10 cellular contexts compared by ENCODE assay signal in genomic region chr1:150484861-150485260, GRCh38. TPM values are rescaled to one million over a fixed set of nuclear protein-coding genes. Genes with fewer than 3 reads are reported as not detected.
DNase-seq lines count a peak whose midpoint lies in the region; ATAC-seq and TF ChIP-seq lines count a peak whose summit lies in the region.
"Had no signal": no experiment of that assay in that cellular context is flagged by ENCODE, and none has a peak within 500 bp of the region (broad histone marks: within the 10 kb centered on the region; RNA-seq: fewer than 3 reads in every experiment).

No MANE protein-coding gene starts in this region.

- intact Hi-C loops in left colon (cut with DNase I, micrococcal nuclease), result no loop called here
- intact Hi-C loops in sigmoid colon (cut with DNase I), result no loop called here

- H3K36me3 Mint-ChIP-seq in CD4-positive, CD25-positive, alpha-beta regulatory T cell, result peaks cover 15% of the 10 kb centered on the region
- H3K36me3 Mint-ChIP-seq in HFFc6 (ENCODE audit: low read depth), result no peaks in the 10 kb centered on the region; the same call in 1 of the 2 replicates
- H3K36me3 Mint-ChIP-seq in activated T-cell treated with anti-CD3 and anti-CD28 coated beads, Interleukin-2, amount 50 U/mL, for 4 hours (ENCODE audit: insufficient read depth), result peaks cover 10% of the 10 kb centered on the region

- no peak for ATAC-seq in CD4-positive, CD25-positive, alpha-beta regulatory T cell (ENCODE audit: low read depth in 2 of 2)
- peak; percentile 36 for ATAC-seq in left colon
- no peak for ATAC-seq in GM19351 (IDR thresholded peaks at IDR 0.05; ENCODE audit: unreplicated experiment)
- ATAC-seq in activated T-cell treated with anti-CD3 and anti-CD28 coated beads, Interleukin-2, amount 50 U/mL, for 4 hours, result no peak

- no peak overlapping the region for H3K27ac ChIP-seq in CD4-positive, CD25-positive, alpha-beta regulatory T cell (ENCODE audit: insufficient read depth, low read length, poor library complexity, severe bottlenecking)
- no peak overlapping the region for H3K27ac ChIP-seq in VCaP
- no peak overlapping the region for H3K27ac ChIP-seq in sigmoid colon
- H3K27ac ChIP-seq: colonic mucosa had no signal

- H3K9me3 Mint-ChIP-seq in CD4-positive, CD25-positive, alpha-beta regulatory T cell, result peaks cover 0 to 2% (median 0%) of the 10 kb centered on the region in 7 donors
- no peaks in the 10 kb centered on the region for H3K9me3 Mint-ChIP-seq in HFFc6
- no peaks in the 10 kb centered on the region for H3K9me3 Mint-ChIP-seq in activated T-cell treated with anti-CD3 and anti-CD28 coated beads, Interleukin-2, amount 50 U/mL, for 4 hours
- H3K9me3 Mint-ChIP-seq: T-helper 1 cell treated with Interleukin-12 subunit alpha and Interleukin-12 subunit beta and Interleukin-4 antibody, amounts not matched to agents 30 μg/mL and 1 μg/mL, for 36 hours had no signal

- no peaks in the 10 kb centered on the region for H3K27me3 ChIP-seq in CD4-positive, CD25-positive, alpha-beta regulatory T cell (ENCODE audit: control insufficient read depth, insufficient read depth, low read length)
- no peaks in the 10 kb centered on the region for H3K27me3 ChIP-seq in sigmoid colon
- H3K27me3 ChIP-seq: colonic mucosa had no signal

- H3K27me3 Mint-ChIP-seq in CD4-positive, CD25-positive, alpha-beta regulatory T cell, result peaks cover 6% of the 10 kb centered on the region
- peaks cover 1% of the 10 kb centered on the region; the same call in 1 of the 2 replicates for H3K27me3 Mint-ChIP-seq in HFFc6 (ENCODE audit: insufficient read depth)
- H3K27me3 Mint-ChIP-seq in activated T-cell treated with anti-CD3 and anti-CD28 coated beads, Interleukin-2, amount 50 U/mL, for 4 hours (ENCODE audit: low read depth), result no peaks in the 10 kb centered on the region

- TF ChIP-seq EP300 in sigmoid colon (IDR thresholded peaks at IDR 0.05), result no peak

- no peaks in the 10 kb centered on the region for H3K36me3 ChIP-seq in CD4-positive, CD25-positive, alpha-beta regulatory T cell (ENCODE audit: control insufficient read depth, insufficient read depth, low read length)
- peaks cover 0 to 7% (median 0%) of the 10 kb centered on the region in 4 donors for H3K36me3 ChIP-seq in sigmoid colon
- H3K36me3 ChIP-seq: colonic mucosa had no signal

- no peak for DNase-seq in CD4-positive, CD25-positive, alpha-beta regulatory T cell
- DNase-seq in HFFc6 (peak; percentile 30), left colon (no peak), sigmoid colon (no peak), NCI-H2029 (lab: John Stamatoyannopoulos, UW) (no peak)
- DNase-seq in activated T-cell treated with anti-CD3 and anti-CD28 coated beads, Interleukin-2, amount 50 U/mL, for 4 hours, result no peak
- DNase-seq: colonic mucosa had no signal

- H3K4me1 ChIP-seq in CD4-positive, CD25-positive, alpha-beta regulatory T cell (ENCODE audit: control insufficient read depth, insufficient read depth, low read length, poor library complexity, severe bottlenecking), result peaks cover 11% of the 10 kb centered on the region
- peaks cover 0 to 11% (median 9%) of the 10 kb centered on the region in 4 donors for H3K4me1 ChIP-seq in sigmoid colon

- no peak overlapping the region for H3K4me3 ChIP-seq in CD4-positive, CD25-positive, alpha-beta regulatory T cell (ENCODE audit: low read depth, low read length)
- H3K4me3 ChIP-seq in sigmoid colon, result no peak overlapping the region
- H3K4me3 ChIP-seq: colonic mucosa had no signal

- peaks cover 0 to 31% (median 21%) of the 10 kb centered on the region in 4 donors for H3K4me1 Mint-ChIP-seq in CD4-positive, CD25-positive, alpha-beta regulatory T cell
- H3K4me1 Mint-ChIP-seq in HFFc6 (ENCODE audit: low read depth), result peaks cover 41% of the 10 kb centered on the region
- peaks cover 21% of the 10 kb centered on the region for H3K4me1 Mint-ChIP-seq in activated T-cell treated with anti-CD3 and anti-CD28 coated beads, Interleukin-2, amount 50 U/mL, for 4 hours (ENCODE audit: low read depth)

- 3 to 33% methylated on average over 2 of the region's 2 CpGs for WGBS in sigmoid colon, 2 donors

- H3K9me3 ChIP-seq in CD4-positive, CD25-positive, alpha-beta regulatory T cell (ENCODE audit: control insufficient read depth in 2 of 2, low read length in 2 of 2), result no peaks in the 10 kb centered on the region
- H3K9me3 ChIP-seq in sigmoid colon, result no peaks in the 10 kb centered on the region
- H3K9me3 ChIP-seq: colonic mucosa had no signal

- peak; percentile 33; the same call in 1 of the 2 replicates for TF ChIP-seq CTCF in HFFc6 (IDR thresholded peaks at IDR 0.05)
- peak; percentile 13; the same call in 1 of the 2 replicates for TF ChIP-seq CTCF in VCaP (conservative IDR thresholded peaks at IDR 0.05)
- TF ChIP-seq CTCF in sigmoid colon (IDR thresholded peaks at IDR 0.05), result no peak

- H3K4me3 Mint-ChIP-seq in CD4-positive, CD25-positive, alpha-beta regulatory T cell, result peak overlapping the region in 3 of 4 donors; percentile 35 to 73 (median 68)
- H3K4me3 Mint-ChIP-seq in HFFc6, result peak overlapping the region; percentile 63
- no peak overlapping the region for H3K4me3 Mint-ChIP-seq in activated T-cell treated with anti-CD3 and anti-CD28 coated beads, Interleukin-2, amount 50 U/mL, for 4 hours

- no peak overlapping the region for H3K27ac Mint-ChIP-seq in CD4-positive, CD25-positive, alpha-beta regulatory T cell
- H3K27ac Mint-ChIP-seq in HFFc6, result peak overlapping the region; percentile 62
- H3K27ac Mint-ChIP-seq: T-helper 1 cell treated with Interleukin-12 subunit alpha and Interleukin-12 subunit beta and Interleukin-4 antibody, amounts not matched to agents 30 μg/mL and 1 μg/mL, for 36 hours had no signal

- TF ChIP-seq POLR2A in sigmoid colon (IDR thresholded peaks at IDR 0.05), result no peak

RNA-seq across cellular contexts. Expression of gene TARS2, which starts 2.4 kb away (rescaled TPM):
- 34.0 TPM for total RNA-seq in CD4-positive, CD25-positive, alpha-beta regulatory T cell
- polyA plus RNA-seq in CD4-positive, CD25-positive, alpha-beta regulatory T cell, result 10 to 100 TPM; 28.6 to 36.6 (median 31.5) TPM
- total RNA-seq in HFFc6 (2021; fragmentation: NEBNext Ultra II Directional; extraction: Animal tissue kit (Norgen Biotek cat#: 25700)), result 10 to 100 TPM; 17.1 to 21.5 (median 19.4) TPM
- 10 to 100 TPM; 15.6 to 22.0 TPM for total RNA-seq in left colon
- 10 to 100 TPM in 2 of 4 donors, 1 to 10 TPM in 2; 8.1 to 13.3 (median 10.4) TPM for total RNA-seq in sigmoid colon
- 10 to 100 TPM in 1 of 3 donors, 1 to 10 TPM in 2; 4.6 to 16.9 (median 6.0) TPM for polyA plus RNA-seq in sigmoid colon
- total RNA-seq in activated T-cell treated with anti-CD3 and anti-CD28 coated beads, Interleukin-2, amount 50 U/mL, for 4 hours, result 10 to 100 TPM; 38.6 to 43.1 (median 38.7) TPM

RNA-seq across cellular contexts. Expression of gene ECM1, which starts 23.0 kb away (rescaled TPM):
- 0.22 TPM for total RNA-seq in CD4-positive, CD25-positive, alpha-beta regulatory T cell
- polyA plus RNA-seq in CD4-positive, CD25-positive, alpha-beta regulatory T cell, result under 1 TPM in 1 of 4 donors, not detected in 3; 0.10 TPM
- total RNA-seq in HFFc6 (2021; fragmentation: NEBNext Ultra II Directional; extraction: Animal tissue kit (Norgen Biotek cat#: 25700)), result 10 to 100 TPM; 30.8 to 52.0 (median 46.5) TPM
- 1 to 10 TPM; 6.3 to 9.1 TPM for total RNA-seq in left colon
- 10 to 100 TPM in 3 of 4 donors, 1 to 10 TPM in 1; 9.2 to 23.8 (median 13.8) TPM for total RNA-seq in sigmoid colon
- polyA plus RNA-seq in sigmoid colon, result 1 to 10 TPM; 2.1 to 8.7 (median 3.0) TPM
- total RNA-seq in activated T-cell treated with anti-CD3 and anti-CD28 coated beads, Interleukin-2, amount 50 U/mL, for 4 hours, result under 1 TPM; 0.43 to 0.82 (median 0.50) TPM

RNA-seq across cellular contexts. Expression of gene FALEC, which starts 30.7 kb away (rescaled TPM):
- total RNA-seq in CD4-positive, CD25-positive, alpha-beta regulatory T cell, result not detected
- under 1 TPM in 1 of 4 donors, not detected in 3; 0.42 TPM for polyA plus RNA-seq in CD4-positive, CD25-positive, alpha-beta regulatory T cell
- total RNA-seq in HFFc6 (2021; fragmentation: NEBNext Ultra II Directional; extraction: Animal tissue kit (Norgen Biotek cat#: 25700)), result under 1 TPM in 2 of 6 experiments, not detected in 4; 0.43 to 0.59 TPM
- total RNA-seq in left colon (not detected), sigmoid colon (not detected)
- under 1 TPM in 1 of 3 donors, not detected in 2; 0.35 TPM for polyA plus RNA-seq in sigmoid colon
- total RNA-seq in activated T-cell treated with anti-CD3 and anti-CD28 coated beads, Interleukin-2, amount 50 U/mL, for 4 hours, result under 1 TPM in 1 of 3 donors, not detected in 2; 0.40 TPM
- total RNA-seq: colonic mucosa had no signal

Comparison
In these comparisons a context has a peak if more than half of its experiments do, and no peak if none do; other contexts are left out.
1. CTCF ChIP-seq: peak in HFFc6 (single experiment) and VCaP (single experiment); none in sigmoid colon (0 of 4).